In genomic region chr14:103723176-103724081, GRCh38 we compare ENCODE assay signal across 11 cellular contexts. TPM values are rescaled to one million over a fixed set of nuclear protein-coding genes. Genes with fewer than 3 reads are reported as not detected.
A peak's percentile ranks its signal among the peaks of the same experiment; 100 is the strongest.
DNase-seq lines count a peak whose midpoint lies in the region; ATAC-seq, FAIRE-seq and TF ChIP-seq lines count a peak whose summit lies in the region.
"Had no signal": no experiment of that assay in that cellular context is flagged by ENCODE, and none has a peak within 500 bp of the region (broad histone marks: within the 10 kb centered on the region; RNA-seq: fewer than 3 reads in every experiment).

No MANE protein-coding gene starts in this region.

- ATAC-seq in left ventricle myocardium superior = peak; percentile 24
- ATAC-seq in pancreas = peak in 3 of 4 donors; percentile 1 to 43 (median 32)
- no peak for ATAC-seq in GM21367 (IDR thresholded peaks at IDR 0.05; ENCODE audit: unreplicated experiment)

- no peak for DNase-seq in activated T-cell treated with anti-CD3 and anti-CD28 coated beads, Interleukin-2, amount 50 U/mL, for 24 hours
- DNase-seq in activated T-cell treated with anti-CD3 and anti-CD28 coated beads for 4 hours = no peak
- DNase-seq in left ventricle myocardium superior = no peak
- no peak for DNase-seq in pancreas
- DNase-seq in iPS-NIHi7 (ENCODE audit: extremely low spot score) = no peak
- no peak for DNase-seq in NCI-H1417 treated with DMSO at 0.1 percent for 48 hours (lab: John Stamatoyannopoulos, UW)
- DNase-seq: PC-9, T1000 had no signal

- H3K4me1 ChIP-seq in pancreas = peaks cover 17 to 29% (median 28%) of the 10 kb centered on the region in 3 donors
- peaks cover 3% of the 10 kb centered on the region for H3K4me1 ChIP-seq in urinary bladder (ENCODE audit: insufficient read depth)

- H3K27ac Mint-ChIP-seq in activated T-cell treated with anti-CD3 and anti-CD28 coated beads, Interleukin-2, amount 50 U/mL, for 24 hours = peak overlapping the region; percentile 6

- peaks cover 2% of the 10 kb centered on the region for H3K36me3 Mint-ChIP-seq in activated T-cell treated with anti-CD3 and anti-CD28 coated beads, Interleukin-2, amount 50 U/mL, for 24 hours (ENCODE audit: low read depth)

- no peak for TF ChIP-seq CTCF in pancreas (IDR thresholded peaks at IDR 0.05)

- no peak overlapping the region for H3K4me3 Mint-ChIP-seq in activated T-cell treated with anti-CD3 and anti-CD28 coated beads, Interleukin-2, amount 50 U/mL, for 24 hours

- H3K36me3 ChIP-seq in pancreas (no peaks in the 10 kb centered on the region), urinary bladder (ENCODE audit: insufficient read depth) (no peaks in the 10 kb centered on the region)

- no peaks in the 10 kb centered on the region for H3K9me3 ChIP-seq in pancreas

- H3K27ac ChIP-seq in pancreas (peak overlapping the region in 2 of 4 donors; percentile 37 to 47), urinary bladder (ENCODE audit: low read depth) (peak overlapping the region; percentile 4)
- H3K27ac ChIP-seq: 22Rv1, PC-9 had no signal

- 76 to 78% methylated on average over 24 of the region's 24 CpGs for WGBS in pancreas, 2 donors
- 62% methylated on average over 24 of the region's 24 CpGs for WGBS in urinary bladder

- H3K4me3 ChIP-seq in pancreas (no peak overlapping the region), urinary bladder (ENCODE audit: low read depth, low read length) (no peak overlapping the region)
- H3K4me3 ChIP-seq: PC-9 had no signal

- H3K27me3 Mint-ChIP-seq in activated T-cell treated with anti-CD3 and anti-CD28 coated beads, Interleukin-2, amount 50 U/mL, for 24 hours = no peaks in the 10 kb centered on the region

- intact Hi-C loops in left ventricle myocardium superior (cut with micrococcal nuclease) (no loop called here), pancreas (cut with DNase I) (no loop called here)

- peaks cover 29% of the 10 kb centered on the region for H3K4me1 Mint-ChIP-seq in activated T-cell treated with anti-CD3 and anti-CD28 coated beads, Interleukin-2, amount 50 U/mL, for 24 hours (ENCODE audit: low read depth)

- H3K27me3 ChIP-seq in pancreas = no peaks in the 10 kb centered on the region

- no peak for FAIRE-seq in pancreas (lab: Jason Lieb, UNC)

- H3K9me3 Mint-ChIP-seq in activated T-cell treated with anti-CD3 and anti-CD28 coated beads, Interleukin-2, amount 50 U/mL, for 24 hours = no peaks in the 10 kb centered on the region

RNA-seq across cellular contexts. Expression of gene ZFYVE21, which starts 7.8 kb away (rescaled TPM):
- total RNA-seq in left ventricle myocardium superior (53.1 TPM), pancreas (10 to 100 TPM; 13.7 to 24.9 (median 16.2) TPM), urinary bladder (49.6 TPM)
- polyA plus RNA-seq in pancreas (10 to 100 TPM; 22.1 to 32.6 TPM), urinary bladder (210 TPM)

RNA-seq across cellular contexts. Expression of gene XRCC3, which starts 8.2 kb away (rescaled TPM):
- 2.7 TPM for total RNA-seq in left ventricle myocardium superior
- 1 to 10 TPM; 1.7 to 4.3 (median 2.7) TPM for total RNA-seq in pancreas
- polyA plus RNA-seq in pancreas = 1 to 10 TPM; 4.4 to 5.2 TPM
- total RNA-seq in urinary bladder = 10.6 TPM
- polyA plus RNA-seq in urinary bladder = 5.4 TPM
